Comparison of ENCODE assay signal across 28 cellular contexts in the genomic region with DNA sequence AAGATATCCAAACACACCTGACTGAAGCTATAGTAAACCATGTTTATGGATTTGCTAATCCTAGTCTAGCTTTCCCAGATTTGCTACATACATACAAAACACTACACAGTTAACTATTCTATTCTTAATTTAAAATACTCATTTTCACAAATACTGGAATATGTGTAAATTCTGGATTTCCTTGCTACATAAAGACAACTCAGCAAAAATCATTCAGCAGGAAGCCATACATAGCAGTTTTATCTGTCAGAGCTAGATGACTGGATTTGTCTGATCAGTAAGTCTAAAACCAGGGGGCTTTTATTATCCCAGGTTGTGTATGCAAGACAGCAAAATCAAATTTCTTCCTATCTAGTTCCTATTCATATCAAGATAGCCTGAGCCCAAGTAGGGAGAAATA.
"Had no signal": no experiment of that assay in that cellular context is flagged by ENCODE, and none has a peak within 500 bp of the region (broad histone marks: within the 10 kb centered on the region; RNA-seq: fewer than 3 reads in every experiment).

No MANE protein-coding gene starts in this region.

- H3K9me3 ChIP-seq: colonic mucosa, esophagus muscularis mucosa, esophagus squamous epithelium, gastrocnemius medialis, gastroesophageal sphincter, heart left ventricle, heart right ventricle had no signal

- ATAC-seq: effector memory CD8-positive, alpha-beta T cell; esophagus mucosa; foreskin keratinocyte; gastrocnemius medialis; gastroesophageal sphincter; heart left ventricle; heart right ventricle had no signal

- H3K9me3 Mint-ChIP-seq: dendritic cell treated with granulocyte-macrophage colony-stimulating factor and Interleukin-4, amounts not matched to agents 40 ng/mL and 50 ng/mL, for 4 days; effector memory CD8-positive, alpha-beta T cell; endodermal cell had no signal

- H3K4me3 Mint-ChIP-seq: dendritic cell treated with granulocyte-macrophage colony-stimulating factor and Interleukin-4, amounts not matched to agents 40 ng/mL and 50 ng/mL, for 4 days; effector memory CD8-positive, alpha-beta T cell; endodermal cell had no signal

- H3K36me3 ChIP-seq: colonic mucosa had no signal

- DNase-seq: colonic mucosa; cortex of kidney; dermis blood vessel endothelial cell; dorsolateral prefrontal cortex; effector CD4-positive, alpha-beta T cell; effector CD8-positive, alpha-beta T cell; effector memory CD4-positive, alpha-beta T cell; effector memory CD8-positive, alpha-beta T cell; endodermal cell; erythroblast; esophagus squamous epithelium; foreskin fibroblast; foreskin keratinocyte; foreskin melanocyte; gastrocnemius medialis; glutamatergic neuron; head of caudate nucleus; heart left ventricle; heart right ventricle had no signal

- FAIRE-seq: colon, endometrium, endothelial cell of umbilical vein had no signal

- H3K27ac ChIP-seq: colonic mucosa, coronary artery, dorsolateral prefrontal cortex, epithelial cell of prostate, esophagus muscularis mucosa, esophagus squamous epithelium, foreskin keratinocyte, gastrocnemius medialis, gastroesophageal sphincter, heart left ventricle, heart right ventricle had no signal

- H3K4me1 ChIP-seq: colonic mucosa, esophagus muscularis mucosa, esophagus squamous epithelium, foreskin keratinocyte, gastrocnemius medialis, gastroesophageal sphincter, heart left ventricle, heart right ventricle had no signal

- H3K27me3 Mint-ChIP-seq: dendritic cell treated with granulocyte-macrophage colony-stimulating factor and Interleukin-4, amounts not matched to agents 40 ng/mL and 50 ng/mL, for 4 days; effector memory CD8-positive, alpha-beta T cell had no signal

- H3K27ac Mint-ChIP-seq: dendritic cell treated with granulocyte-macrophage colony-stimulating factor and Interleukin-4, amounts not matched to agents 40 ng/mL and 50 ng/mL, for 4 days; endodermal cell had no signal

- H3K27me3 ChIP-seq: colonic mucosa, dorsolateral prefrontal cortex, esophagus muscularis mucosa, esophagus squamous epithelium, foreskin keratinocyte, gastrocnemius medialis, gastroesophageal sphincter, heart left ventricle, heart right ventricle had no signal

- H3K4me3 ChIP-seq: colonic mucosa, coronary artery, dorsolateral prefrontal cortex, esophagus muscularis mucosa, esophagus squamous epithelium, gastrocnemius medialis, gastroesophageal sphincter, heart left ventricle, heart right ventricle had no signal
